In genomic region chr11:128180446-128181089, GRCh38 we compare ENCODE assay signal across 11 cellular contexts.
DNase-seq lines count a peak whose midpoint lies in the region; ATAC-seq and TF ChIP-seq lines count a peak whose summit lies in the region.
"Had no signal": no experiment of that assay in that cellular context is flagged by ENCODE, and none has a peak within 500 bp of the region (broad histone marks: within the 10 kb centered on the region; RNA-seq: fewer than 3 reads in every experiment).

No MANE protein-coding gene starts in this region.

- H3K27me3 ChIP-seq in Karpas-422 (ENCODE audit: low read length), result no peaks in the 10 kb centered on the region

- in situ Hi-C loops in astrocyte of the cerebellum (cut with HindIII; ENCODE audit: low sequenced_read_pairs), result loop anchor here (10.0 kb wide), 1 partner anchor 344 kb away; no protein-coding TSS in a partner anchor

- no peak overlapping the region for H3K4me3 ChIP-seq in AG10803 (ENCODE audit: low read length)
- H3K4me3 ChIP-seq in astrocyte of the cerebellum (ENCODE audit: low read depth, low read length), result no peak overlapping the region
- H3K4me3 ChIP-seq in Karpas-422 (ENCODE audit: low read length), result no peak overlapping the region

- H3K79me2 ChIP-seq in Karpas-422 (ENCODE audit: low read length), result no peaks in the 10 kb centered on the region

- H4K20me1 ChIP-seq in Karpas-422 (ENCODE audit: insufficient read depth, low read depth, low read length), result no peaks in the 10 kb centered on the region

- H2AFZ ChIP-seq in Karpas-422 (ENCODE audit: low read length), result no peak overlapping the region

- no peak overlapping the region for H3K4me2 ChIP-seq in Karpas-422 (ENCODE audit: low read depth, low read length, poor library complexity, severe bottlenecking)

- DNase-seq in AG10803 (ENCODE audit: low read depth), result peak; percentile 92
- peak; percentile 64 for DNase-seq in HPDE6-E6E7 (ENCODE audit: extremely low spot score)
- peak; percentile 75 for DNase-seq in astrocyte of the cerebellum (ENCODE audit: low read depth)
- peak; percentile 85 for DNase-seq in kidney tubule cell (ENCODE audit: low spot score)
- no peak for DNase-seq in cortex of kidney (lab: John Stamatoyannopoulos, UW)
- no peak for DNase-seq in activated CD8-positive, alpha-beta memory T cell treated with anti-CD3 and anti-CD28 coated beads, Interleukin-2, amount 10 ng/mL, durations not matched to agents 7 days and 5 days
- DNase-seq in Karpas-422, result no peak
- DNase-seq in GM20000 (ENCODE audit: low spot score), result no peak
- DNase-seq: left cardiac atrium; stimulated activated naive CD4-positive, alpha-beta T cell had no signal

- CTCF ChIA-PET in activated CD8-positive, alpha-beta memory T cell treated with anti-CD3 and anti-CD28 coated beads, Interleukin-2, amount 10 ng/mL, durations not matched to agents 7 days and 5 days (lab: Charles Lee), result interaction anchor here (1.0 to 5.2 kb wide), 5 partner anchors 8 to 452 kb away, joined by 3 to 24 read pairs (median 5); no protein-coding TSS in a partner anchor

- H3K9me3 Mint-ChIP-seq in activated CD8-positive, alpha-beta memory T cell treated with anti-CD3 and anti-CD28 coated beads, Interleukin-2, amount 10 ng/mL, durations not matched to agents 7 days and 5 days (ENCODE audit: low read depth), result peaks cover 7% of the 10 kb centered on the region

- no peaks in the 10 kb centered on the region for H3K36me3 ChIP-seq in Karpas-422 (ENCODE audit: insufficient read depth, low read length)

- H3K27me3 Mint-ChIP-seq in activated CD8-positive, alpha-beta memory T cell treated with anti-CD3 and anti-CD28 coated beads, Interleukin-2, amount 10 ng/mL, durations not matched to agents 7 days and 5 days, result no peaks in the 10 kb centered on the region

- H3K27ac ChIP-seq in Karpas-422 (ENCODE audit: low read length), result no peak overlapping the region

- no peaks in the 10 kb centered on the region for H3K9me2 ChIP-seq in Karpas-422 (replicated peaks; ENCODE audit: insufficient read depth, low read length)

- no peaks in the 10 kb centered on the region for H3K9me3 ChIP-seq in Karpas-422 (ENCODE audit: low read length)

- H3K4me1 Mint-ChIP-seq in activated CD8-positive, alpha-beta memory T cell treated with anti-CD3 and anti-CD28 coated beads, Interleukin-2, amount 10 ng/mL, durations not matched to agents 7 days and 5 days, result peaks cover 5% of the 10 kb centered on the region

- no peak overlapping the region for H3K4me3 Mint-ChIP-seq in activated CD8-positive, alpha-beta memory T cell treated with anti-CD3 and anti-CD28 coated beads, Interleukin-2, amount 10 ng/mL, durations not matched to agents 7 days and 5 days
- H3K4me3 Mint-ChIP-seq: dendritic cell treated with granulocyte-macrophage colony-stimulating factor and Interleukin-4, amounts not matched to agents 40 ng/mL and 50 ng/mL, for 4 days had no signal

- peaks cover 5% of the 10 kb centered on the region for H3K36me3 Mint-ChIP-seq in activated CD8-positive, alpha-beta memory T cell treated with anti-CD3 and anti-CD28 coated beads, Interleukin-2, amount 10 ng/mL, durations not matched to agents 7 days and 5 days

- H3K9ac ChIP-seq in Karpas-422 (ENCODE audit: low read length), result no peak overlapping the region

- no peaks in the 10 kb centered on the region for H3K4me1 ChIP-seq in Karpas-422 (ENCODE audit: low read length)

- TF ChIP-seq CTCF in AG10803 (conservative IDR thresholded peaks at IDR 0.05; ENCODE audit: low read length) (no peak), astrocyte of the cerebellum (IDR thresholded peaks at IDR 0.05; ENCODE audit: low read depth, low read length, missing control alignments) (no peak), GM20000 (IDR thresholded peaks at IDR 0.05; ENCODE audit: extremely low read depth, missing control alignments) (no peak)

- ATAC-seq in activated CD8-positive, alpha-beta memory T cell treated with anti-CD3 and anti-CD28 coated beads, Interleukin-2, amount 10 ng/mL, durations not matched to agents 7 days and 5 days, result no peak

- H3K27ac Mint-ChIP-seq in activated CD8-positive, alpha-beta memory T cell treated with anti-CD3 and anti-CD28 coated beads, Interleukin-2, amount 10 ng/mL, durations not matched to agents 7 days and 5 days, result no peak overlapping the region
- H3K27ac Mint-ChIP-seq: dendritic cell treated with granulocyte-macrophage colony-stimulating factor and Interleukin-4, amounts not matched to agents 40 ng/mL and 50 ng/mL, for 4 days had no signal

Comparison
In these comparisons a context has a peak if more than half of its experiments do, and no peak if none do; other contexts are left out.
1. DNase-seq: peak in AG10803 (single experiment), HPDE6-E6E7 (single experiment), astrocyte of the cerebellum (single experiment) and kidney tubule cell (single experiment); none in cortex of kidney (single experiment), activated CD8-positive, alpha-beta memory T cell treated with anti-CD3 and anti-CD28 coated beads, Interleukin-2, amount 10 ng/mL, durations not matched to agents 7 days and 5 days (single experiment), Karpas-422 (single experiment) and GM20000 (single experiment).